ENCODE assay signal across 8 cellular contexts in genomic region chr18:57959278-57959677, GRCh38.
DNase-seq lines count a peak whose midpoint lies in the region; ATAC-seq, FAIRE-seq and TF ChIP-seq lines count a peak whose summit lies in the region.

No MANE protein-coding gene starts in this region.

- H3K27ac ChIP-seq in kidney (ENCODE audit: low read depth in 2 of 2, low read length in 2 of 2) = no peak overlapping the region

- H3K4me3 ChIP-seq in adipocyte (ENCODE audit: low read length) (no peak overlapping the region), kidney (ENCODE audit: low read length in 2 of 2) (no peak overlapping the region)

- H3K9ac ChIP-seq in adipocyte (ENCODE audit: low read length) (no peak overlapping the region), kidney (ENCODE audit: low read length in 2 of 2) (no peak overlapping the region)

- peak; percentile 27 for TF ChIP-seq CTCF in AG09319 (IDR thresholded peaks at IDR 0.05; ENCODE audit: low read depth, low read length)
- peak; percentile 44 for TF ChIP-seq CTCF in kidney (IDR thresholded peaks at IDR 0.05; ENCODE audit: borderline replicate concordance, extremely low read depth, insufficient read depth)

- H3K36me3 ChIP-seq in adipocyte (ENCODE audit: control insufficient read depth, insufficient read depth, low read length, severe bottlenecking) = no peaks in the 10 kb centered on the region
- H3K36me3 ChIP-seq in kidney (ENCODE audit: control insufficient read depth in 1 of 2, insufficient read depth in 2 of 2, low read length in 2 of 2) = no peaks in the 10 kb centered on the region

- DNase-seq in AG09319 (ENCODE audit: extremely low read depth, low read depth) (peak; percentile 10), NCI-H1436 (lab: John Stamatoyannopoulos, UW) (peak; percentile 44), adipocyte (ENCODE audit: low read depth) (peak; percentile 49), kidney (no peak), NCI-H187 (lab: John Stamatoyannopoulos, UW) (no peak), cortex of kidney (lab: John Stamatoyannopoulos, UW) (no peak)

- H3K27me3 ChIP-seq in adipocyte (replicated peaks; ENCODE audit: control insufficient read depth, insufficient read depth, low read length) = peaks cover 26% of the 10 kb centered on the region

- FAIRE-seq in kidney (lab: Jason Lieb, UNC) = no peak

- H3K9me3 ChIP-seq in adipocyte (ENCODE audit: control insufficient read depth, low read length) (no peaks in the 10 kb centered on the region), kidney (ENCODE audit: control insufficient read depth in 1 of 2, low read length in 2 of 2) (no peaks in the 10 kb centered on the region)

- intact Hi-C loops in kidney (cut with DNase I) = no loop called here

- H3K4me1 ChIP-seq in adipocyte (ENCODE audit: control insufficient read depth, insufficient read depth, low read length) (no peaks in the 10 kb centered on the region), kidney (ENCODE audit: control insufficient read depth in 1 of 2, insufficient read depth in 1 of 2, low read depth in 1 of 2, low read length in 2 of 2) (no peaks in the 10 kb centered on the region)

- ATAC-seq in GM18873 (IDR thresholded peaks at IDR 0.05; ENCODE audit: low FRiP score, unreplicated experiment) = peak; percentile 62
- no peak for ATAC-seq in HG03520 (IDR thresholded peaks at IDR 0.05; ENCODE audit: unreplicated experiment)

Comparison
In these comparisons a context has a peak if more than half of its experiments do, and no peak if none do; other contexts are left out.
1. DNase-seq: peak in AG09319 (single experiment), NCI-H1436 (single experiment) and adipocyte (single experiment); none in kidney (single experiment), NCI-H187 (0 of 2) and cortex of kidney (single experiment).